Comparison of ENCODE assay signal across 32 cellular contexts in genomic region chr13:28012383-28012782, GRCh38. TPM values are rescaled to one million over a fixed set of nuclear protein-coding genes. Genes with fewer than 3 reads are reported as not detected.
DNase-seq lines count a peak whose midpoint lies in the region; ATAC-seq and TF ChIP-seq lines count a peak whose summit lies in the region.
"Had no signal": no experiment of that assay in that cellular context is flagged by ENCODE, and none has a peak within 500 bp of the region (broad histone marks: within the 10 kb centered on the region; RNA-seq: fewer than 3 reads in every experiment).

No MANE protein-coding gene starts in this region.

- intact Hi-C loops in Calu3 (cut with micrococcal nuclease; ENCODE audit: unreplicated experiment) = no loop called here
- intact Hi-C loops in Right ventricle myocardium superior (cut with DNase I) = no loop called here

- ATAC-seq in GM18502 (IDR thresholded peaks at IDR 0.05; ENCODE audit: poor library complexity, unreplicated experiment) = peak; percentile 13
- ATAC-seq in RWPE2 (ENCODE audit: low read depth) = peak; percentile 44; the same call in 1 of the 3 replicates
- no peak for ATAC-seq in Right ventricle myocardium superior (ENCODE audit: poor library complexity)
- ATAC-seq: right cardiac atrium, WTC11 had no signal

- H3K36me3 Mint-ChIP-seq in HFFc6 (ENCODE audit: low read depth) = no peaks in the 10 kb centered on the region
- H3K36me3 Mint-ChIP-seq in nephron progenitor cell (ENCODE audit: low read depth) = no peaks in the 10 kb centered on the region
- H3K36me3 Mint-ChIP-seq in Calu3 (ENCODE audit: insufficient read depth, unreplicated experiment) = no peaks in the 10 kb centered on the region
- H3K36me3 Mint-ChIP-seq: IgD-negative memory B cell, WTC11 had no signal

- H3K4me1 Mint-ChIP-seq in HFFc6 (ENCODE audit: low read depth) (peaks cover 18% of the 10 kb centered on the region), nephron progenitor cell (peaks cover 4% of the 10 kb centered on the region), Calu3 (ENCODE audit: low read depth, unreplicated experiment) (no peaks in the 10 kb centered on the region)
- H3K4me1 Mint-ChIP-seq: neural crest cell had no signal

- no peak overlapping the region for H3K4me3 ChIP-seq in RWPE2 (ENCODE audit: severe bottlenecking)
- H3K4me3 ChIP-seq: breast epithelium, coronary artery, spleen, testis, uterus had no signal

- TF ChIP-seq CTCF in HFFc6 (IDR thresholded peaks at IDR 0.05) = no peak
- no peak for TF ChIP-seq CTCF in RWPE2 (IDR thresholded peaks at IDR 0.05; ENCODE audit: poor library complexity, severe bottlenecking)
- TF ChIP-seq CTCF in nephron progenitor cell (IDR thresholded peaks at IDR 0.05) = no peak
- TF ChIP-seq CTCF in Calu3 (IDR thresholded peaks at IDR 0.05; ENCODE audit: unreplicated experiment) = no peak

- H3K27ac ChIP-seq in RWPE2 (ENCODE audit: poor library complexity, severe bottlenecking) = no peak overlapping the region
- H3K27ac ChIP-seq: breast epithelium, coronary artery, parathyroid adenoma, spleen, testis, uterus had no signal

- CTCF ChIA-PET in Calu3 (lab: Charles Lee) = interaction anchor here (0.6 kb wide), 1 partner anchor 138 kb away, joined by 4 read pairs; no protein-coding TSS in a partner anchor

- H3K4me1 ChIP-seq in RWPE2 (ENCODE audit: insufficient read depth, poor library complexity, severe bottlenecking) = no peaks in the 10 kb centered on the region
- H3K4me1 ChIP-seq: breast epithelium, parathyroid adenoma, spleen, testis, uterus had no signal

- no peaks in the 10 kb centered on the region for H3K9me3 Mint-ChIP-seq in HFFc6
- no peaks in the 10 kb centered on the region for H3K9me3 Mint-ChIP-seq in nephron progenitor cell
- H3K9me3 Mint-ChIP-seq in Calu3 (ENCODE audit: low read depth, unreplicated experiment) = no peaks in the 10 kb centered on the region
- H3K9me3 Mint-ChIP-seq: CD14-positive monocyte, endodermal cell, H9, IgD-negative memory B cell, neural crest cell, WTC11 had no signal

- H3K27me3 Mint-ChIP-seq in HFFc6 (ENCODE audit: insufficient read depth) (peaks cover 12% of the 10 kb centered on the region), nephron progenitor cell (ENCODE audit: low read depth, poor library complexity) (peaks cover 18% of the 10 kb centered on the region), Calu3 (ENCODE audit: unreplicated experiment) (peaks cover 50% of the 10 kb centered on the region)
- H3K27me3 Mint-ChIP-seq: IgD-negative memory B cell had no signal

- H3K4me3 Mint-ChIP-seq in HFFc6 (no peak overlapping the region), nephron progenitor cell (no peak overlapping the region), Calu3 (ENCODE audit: low read depth, unreplicated experiment) (no peak overlapping the region)
- H3K4me3 Mint-ChIP-seq: CD14-positive monocyte, endodermal cell, H9, IgD-negative memory B cell, neural crest cell, WTC11 had no signal

- no peaks in the 10 kb centered on the region for H3K9me3 ChIP-seq in RWPE2 (ENCODE audit: severe bottlenecking)
- H3K9me3 ChIP-seq: breast epithelium, spleen, testis, uterus had no signal

- BruUV-seq in Calu3 (replicated peaks; lab: Mats Ljungman, UMichigan) = no TSS peak

- H3K27me3 ChIP-seq in RWPE2 (ENCODE audit: insufficient read depth, poor library complexity, severe bottlenecking) = no peaks in the 10 kb centered on the region
- H3K27me3 ChIP-seq: spleen, testis, uterus had no signal

- H3K36me3 ChIP-seq in RWPE2 (ENCODE audit: low read depth) = no peaks in the 10 kb centered on the region
- H3K36me3 ChIP-seq: breast epithelium, spleen, uterus had no signal

- peak; percentile 15 for DNase-seq in HFFc6
- DNase-seq in RWPE2 (ENCODE audit: low spot score) = no peak
- no peak for DNase-seq in nephron progenitor cell
- DNase-seq in Calu3 = no peak
- no peak for DNase-seq in Right ventricle myocardium superior
- DNase-seq in NCI-H187 treated with DMSO at 0.1 percent for 48 hours (lab: John Stamatoyannopoulos, UW) = no peak
- DNase-seq: activated CD4-positive, alpha-beta T cell treated with anti-CD3 and anti-CD28 coated beads, Interleukin-2, amount 50 U/mL, for 48 hours; amniotic stem cell; EL; endodermal cell; H9; hypothalamus; NCI-H1105 treated with DMSO at 0.1 percent for 48 hours; NCI-H2081; OCI-M1; right cardiac atrium; SHP77 treated with DMSO at 0.1 percent for 48 hours; spleen; stimulated activated CD4-positive, alpha-beta T cell treated with anti-CD3 and anti-CD28 coated beads, Interleukin-2, amount 100 ng/mL, for 48 hours; stimulated activated naive CD4-positive, alpha-beta T cell treated with Interleukin-2 at 50 U/mL for 16 hours; testis; uterus had no signal

- H3K27ac Mint-ChIP-seq in HFFc6 (no peak overlapping the region), nephron progenitor cell (peak overlapping the region; percentile 7), Calu3 (ENCODE audit: unreplicated experiment) (no peak overlapping the region)
- H3K27ac Mint-ChIP-seq: endodermal cell, H9, IgD-negative memory B cell, WTC11 had no signal

RNA-seq across cellular contexts. Expression of gene URAD, which starts 23.9 kb away (rescaled TPM):
- total RNA-seq in HFFc6 (2021; fragmentation: NEBNext Ultra II Directional; extraction: Animal tissue kit (Norgen Biotek cat#: 25700)) = not detected
- total RNA-seq in Calu3 (2022) = not detected in 2 replicates
- not detected for total RNA-seq in Right ventricle myocardium superior
- total RNA-seq: endodermal cell, H9, liver, mucosa of gallbladder, right cardiac atrium, uterus, WTC11 had no signal

RNA-seq across cellular contexts. Expression of gene CDX2, which starts 43.3 kb away (rescaled TPM):
- not detected for total RNA-seq in HFFc6 (2021; fragmentation: NEBNext Ultra II Directional; extraction: Animal tissue kit (Norgen Biotek cat#: 25700))
- total RNA-seq in Calu3 (2022) = 1.0 TPM in 1 of 2 replicates, not detected in the other
- not detected for total RNA-seq in Right ventricle myocardium superior
- total RNA-seq: endodermal cell, H9, liver, right cardiac atrium, spleen had no signal
